8 cellular contexts compared by ENCODE assay signal in genomic region chr5:175696139-175696854, GRCh38. TPM values are rescaled to one million over a fixed set of nuclear protein-coding genes. Genes with fewer than 3 reads are reported as not detected.
DNase-seq lines count a peak whose midpoint lies in the region; ATAC-seq and TF ChIP-seq lines count a peak whose summit lies in the region.

No MANE protein-coding gene starts in this region.

- H3K36me3 Mint-ChIP-seq in activated naive CD4-positive, alpha-beta T cell treated with anti-CD3 and anti-CD28 coated beads, Interleukin-2, amount 10 ng/mL, durations not matched to agents 7 days and 5 days: peaks cover 40% of the 10 kb centered on the region

- peak overlapping the region; percentile 32 for H3K4me3 Mint-ChIP-seq in activated naive CD4-positive, alpha-beta T cell treated with anti-CD3 and anti-CD28 coated beads, Interleukin-2, amount 10 ng/mL, durations not matched to agents 7 days and 5 days

- H3K4me1 ChIP-seq in BE2C: no peaks in the 10 kb centered on the region
- H3K4me1 ChIP-seq in HCT116 (ENCODE audit: control insufficient read depth in 1 of 2, insufficient read depth in 2 of 2, low read length in 2 of 2): peaks cover 3 to 14% of the 10 kb centered on the region in 2 experiments; a peak in 3 of 4 replicates

- TF ChIP-seq RAD21 in HCT116 (IDR thresholded peaks at IDR 0.05; ENCODE audit: low read depth): peak; percentile 80

- H3K27me3 Mint-ChIP-seq in activated naive CD4-positive, alpha-beta T cell treated with anti-CD3 and anti-CD28 coated beads, Interleukin-2, amount 10 ng/mL, durations not matched to agents 7 days and 5 days: no peaks in the 10 kb centered on the region

- peak; percentile 58 for TF ChIP-seq CTCF in BE2C (IDR thresholded peaks at IDR 0.05; ENCODE audit: low read depth, low read length)
- TF ChIP-seq CTCF in HCT116 (IDR thresholded peaks at IDR 0.05 in 2 of 3, conservative IDR thresholded peaks at IDR 0.05 in 1 of 3; ENCODE audit: borderline replicate concordance in 1 of 3, insufficient read depth in 1 of 3, low read depth in 2 of 3, low read length in 2 of 3): peak; percentile 93 to 98 (median 96)

- peak overlapping the region; percentile 90 for H2AFZ ChIP-seq in HCT116 (ENCODE audit: low read depth, low read length, poor library complexity, severe bottlenecking)

- intact Hi-C loops in HCT116 (cut with micrococcal nuclease): loop anchor here (1.0 kb wide), 1 partner anchor 162 kb away; no protein-coding TSS in a partner anchor

- peak overlapping the region; percentile 66 for H3K9ac ChIP-seq in HCT116 (ENCODE audit: low read length)

- H3K79me2 ChIP-seq in HCT116 (ENCODE audit: insufficient read depth, low read length): no peaks in the 10 kb centered on the region

- no peaks in the 10 kb centered on the region for H3K36me3 ChIP-seq in BE2C
- H3K36me3 ChIP-seq in HCT116 (ENCODE audit: control insufficient read depth in 1 of 2, insufficient read depth in 2 of 2, low read length in 2 of 2): no peaks in the 10 kb centered on the region

- peak overlapping the region; percentile 86 for H3K27ac Mint-ChIP-seq in activated naive CD4-positive, alpha-beta T cell treated with anti-CD3 and anti-CD28 coated beads, Interleukin-2, amount 10 ng/mL, durations not matched to agents 7 days and 5 days

- no peaks in the 10 kb centered on the region for H4K20me1 ChIP-seq in HCT116 (ENCODE audit: insufficient read depth)

- POLR2A ChIA-PET in HCT116 (lab: Charles Lee): no interaction called here

- ATAC-seq in HCT116: peak; percentile 92
- ATAC-seq in HG02870 (IDR thresholded peaks at IDR 0.05; ENCODE audit: unreplicated experiment): no peak
- ATAC-seq in GM21360 (IDR thresholded peaks at IDR 0.05; ENCODE audit: unreplicated experiment): no peak

- H3K27ac ChIP-seq in HCT116 (ENCODE audit: low read depth, low read length): peak overlapping the region; percentile 42

- H3K9me3 ChIP-seq in BE2C: no peaks in the 10 kb centered on the region
- H3K9me3 ChIP-seq in HCT116 (ENCODE audit: control insufficient read depth in 1 of 2, insufficient read depth in 1 of 2, low read depth in 1 of 2, low read length in 2 of 2): no peaks in the 10 kb centered on the region

- no peaks in the 10 kb centered on the region for H3K9me2 ChIP-seq in HCT116 (ENCODE audit: insufficient read depth)

- peak; percentile 33 for TF ChIP-seq POLR2A in HCT116 (IDR thresholded peaks at IDR 0.05; ENCODE audit: borderline replicate concordance, extremely low read depth, insufficient read depth, insufficient read length)

- H3K4me2 ChIP-seq in HCT116 (ENCODE audit: low read length): peak overlapping the region; percentile 89

- DNase-seq in BE2C (peak; percentile 44), HCT116 (ENCODE audit: low read depth, low spot score) (peak; percentile 76), SKM-1 treated with dmso at 0.1 percent for 144 hours (lab: John Stamatoyannopoulos, UW; ENCODE audit: unreplicated experiment) (peak; percentile 98), iPS-NIHi7 (ENCODE audit: extremely low spot score) (peak; percentile 87)
- peak; percentile 85 for DNase-seq in activated naive CD4-positive, alpha-beta T cell treated with anti-CD3 and anti-CD28 coated beads, Interleukin-2, amount 10 ng/mL, durations not matched to agents 7 days and 5 days
- peak; percentile 82 for DNase-seq in stimulated activated CD4-positive, alpha-beta T cell treated with anti-CD3 and anti-CD28 coated beads, Interleukin-4, amount 100 ng/mL, for 24 hours

- no peak overlapping the region for H3K4me3 ChIP-seq in BE2C (ENCODE audit: low read depth, low read length)
- peak overlapping the region; percentile 42 to 66 for H3K4me3 ChIP-seq in HCT116 (replicated peaks in 1 of 2; ENCODE audit: low read depth in 1 of 2, low read length in 2 of 2)

- TSS peak; percentile 91 for BruUV-seq in HCT116 (replicated peaks; lab: Mats Ljungman, UMichigan)

- H3K4me1 Mint-ChIP-seq in activated naive CD4-positive, alpha-beta T cell treated with anti-CD3 and anti-CD28 coated beads, Interleukin-2, amount 10 ng/mL, durations not matched to agents 7 days and 5 days: peaks cover 30% of the 10 kb centered on the region

- CTCF ChIA-PET in HCT116 (lab: Charles Lee): interaction anchor here (1.1 to 3.7 kb wide), 3 partner anchors 12 to 161 kb away, joined by 3 to 20 read pairs (median 4); no protein-coding TSS in a partner anchor
- CTCF ChIA-PET in activated naive CD4-positive, alpha-beta T cell treated with anti-CD3 and anti-CD28 coated beads, Interleukin-2, amount 10 ng/mL, durations not matched to agents 7 days and 5 days (lab: Charles Lee): interaction anchor here (0.6 to 3.7 kb wide), 17 partner anchors 9 to 162 kb away, joined by 3 to 70 read pairs (median 4); no protein-coding TSS in a partner anchor

- peaks cover 3% of the 10 kb centered on the region; the same call in 1 of the 2 replicates for H3K27me3 ChIP-seq in BE2C
- H3K27me3 ChIP-seq in HCT116 (ENCODE audit: insufficient read depth, low read length): 0 out of 2 replicates have a peak, but pooled peaks cover 2% of the 10 kb centered on the region

- RAD21 ChIA-PET in HCT116 (lab: Charles Lee; ENCODE audit: low non-redundant PET in 1 of 2, low total read pairs in 2 of 2, uncharacterized antibody in 2 of 2, unreplicated experiment in 2 of 2): no interaction called here

- no peaks in the 10 kb centered on the region for H3K9me3 Mint-ChIP-seq in activated naive CD4-positive, alpha-beta T cell treated with anti-CD3 and anti-CD28 coated beads, Interleukin-2, amount 10 ng/mL, durations not matched to agents 7 days and 5 days

TF ChIP-seq in HCT116, 20 proteins besides CTCF, POLR2A, EP300 and RAD21:
- TF ChIP-seq POLR2AphosphoS5 (IDR thresholded peaks at IDR 0.05; ENCODE audit: low read depth, low read length) (peak; percentile 81), CBX3 (IDR thresholded peaks at IDR 0.05; ENCODE audit: low read depth) (0 out of 2 replicates have a peak, but pooled peaks have one; percentile 76), YY1 (IDR thresholded peaks at IDR 0.05; ENCODE audit: extremely low read depth, insufficient replicate concordance, low read depth, low read length) (peak; percentile 71), ELF1 (IDR thresholded peaks at IDR 0.05; ENCODE audit: borderline replicate concordance, low read depth) (peak; percentile 65; the same call in 1 of the 2 replicates), EZH2 (IDR thresholded peaks at IDR 0.05) (no peak)

RNA-seq across cellular contexts. Expression of gene HRH2, which starts 38.4 kb away (rescaled TPM):
- polyA plus RNA-seq in BE2C (2012; ENCODE audit: insufficient read depth, insufficient read length, low read depth): 0.14 TPM
- total RNA-seq in HCT116 (2021; ENCODE audit: unreplicated experiment): 0.12 TPM
- 0.12 TPM in 2 replicates for polyA plus RNA-seq in HCT116 (2012)

Comparison
In these comparisons a context has a peak if more than half of its experiments do, and no peak if none do; other contexts are left out.
1. DNase-seq: peak in every context shown above with its lines; median percentile 98 in SKM-1 treated with dmso at 0.1 percent for 144 hours; 87 in iPS-NIHi7; 85 in activated naive CD4-positive, alpha-beta T cell treated with anti-CD3 and anti-CD28 coated beads, Interleukin-2, amount 10 ng/mL, durations not matched to agents 7 days and 5 days; 82 in stimulated activated CD4-positive, alpha-beta T cell treated with anti-CD3 and anti-CD28 coated beads, Interleukin-4, amount 100 ng/mL, for 24 hours; 76 in HCT116; 44 in BE2C.